ENCODE assay signal across 31 cellular contexts in genomic region chr16:82081271-82081670, GRCh38. TPM values are rescaled to one million over a fixed set of nuclear protein-coding genes. Genes with fewer than 3 reads are reported as not detected.
"Had no signal": no experiment of that assay in that cellular context is flagged by ENCODE, and none has a peak within 500 bp of the region (broad histone marks: within the 10 kb centered on the region; RNA-seq: fewer than 3 reads in every experiment).

No MANE protein-coding gene starts in this region.

- ATAC-seq: activated CD8-positive, alpha-beta memory T cell treated with anti-CD3 and anti-CD28 coated beads, Interleukin-2, amount 10 ng/mL, durations not matched to agents 7 days and 5 days; Panc1 had no signal

- DNase-seq: activated CD4-positive, alpha-beta memory T cell treated with anti-CD3 and anti-CD28 coated beads, Interleukin-2, amount 10 ng/mL, durations not matched to agents 7 days and 5 days; activated CD4-positive, alpha-beta T cell treated with anti-CD3 and anti-CD28 coated beads for 1 hour; activated CD4-positive, alpha-beta T cell treated with anti-CD3 and anti-CD28 coated beads for 48 hours; activated CD4-positive, CD25-positive, alpha-beta regulatory T cell; activated CD8-positive, alpha-beta memory T cell treated with anti-CD3 and anti-CD28 coated beads for 24 hours; activated CD8-positive, alpha-beta memory T cell treated with anti-CD3 and anti-CD28 coated beads, Interleukin-2, amount 10 ng/mL, durations not matched to agents 7 days and 5 days; activated CD8-positive, alpha-beta memory T cell treated with anti-CD3 and anti-CD28 coated beads, Interleukin-2, amount 50 U/mL, for 48 hours; activated effector memory CD4-positive, alpha-beta T cell treated with Interleukin-2 at 50 U/mL for 16 hours; activated naive CD4-positive, alpha-beta T cell treated with anti-CD3 and anti-CD28 coated beads, Interleukin-2, amount 10 ng/mL, durations not matched to agents 7 days and 5 days; activated T-cell treated with anti-CD3 and anti-CD28 coated beads, Interleukin-2, amount 50 U/mL, for 48 hours; amygdala; MG63; NCI-H1048; NCI-H1436 treated with DMSO at 0.1 percent for 48 hours; NCI-H1694 treated with DMSO at 0.1 percent for 48 hours; NCI-H2029; NCI-H2171 treated with DMSO at 0.1 percent for 48 hours; NCI-H2227 treated with DMSO at 0.1 percent for 48 hours; NCI-H524 treated with DMSO at 0.1 percent for 48 hours; NCI-H774; SHP77; SJCRH30; T1000; WERI-Rb-1 had no signal

- H3K4me1 ChIP-seq: ascending aorta, SJCRH30 had no signal

- H3K36me3 ChIP-seq: ascending aorta, MG63, SJCRH30, WERI-Rb-1 had no signal

- H3K9me3 ChIP-seq: ascending aorta, MG63, SJCRH30 had no signal

- H3K4me3 ChIP-seq: ascending aorta, MG63, SJCRH30, SK-N-MC had no signal

RNA-seq across cellular contexts. Expression of gene HSD17B2, which starts 46.2 kb away (rescaled TPM):
- total RNA-seq: activated CD4-positive, alpha-beta memory T cell treated with anti-CD3 and anti-CD28 coated beads, Interleukin-2, amount 10 ng/mL, durations not matched to agents 7 days and 5 days; activated CD8-positive, alpha-beta memory T cell treated with anti-CD3 and anti-CD28 coated beads, Interleukin-2, amount 10 ng/mL, durations not matched to agents 7 days and 5 days; ascending aorta; cardiac septum; NCI-H460; SJCRH30; T-helper 1 cell treated with Interleukin-12 subunit alpha and Interleukin-12 subunit beta and Interleukin-4 antibody, amounts not matched to agents 30 ng/mL and 1 ng/mL, for 36 hours; T-helper 2 cell treated with Interferon-gamma antibody and Interleukin-4, amounts not matched to agents 100 ng/mL and 5 ng/mL, for 36 hours had no signal
